ENCODE assay signal across 1 cellular context in genomic region chr6:162442675-162443074, GRCh38.
TF ChIP-seq lines count a peak whose summit lies in the region.

No MANE protein-coding gene starts in this region.

TF ChIP-seq in GM23338, 12 proteins besides CTCF, POLR2A, EP300 and RAD21 (continued from another document):
- no peak for TF ChIP-seq REST (IDR thresholded peaks at IDR 0.05; ENCODE audit: unreplicated experiment)
- no peak for TF ChIP-seq ETS1 (IDR thresholded peaks at IDR 0.05)
- TF ChIP-seq EZH2 (IDR thresholded peaks at IDR 0.05; ENCODE audit: low read depth, unreplicated experiment), result no peak
- no peak for TF ChIP-seq CREB1 (CRISPR knock-in tag; IDR thresholded peaks at IDR 0.05; ENCODE audit: low read depth)
- TF ChIP-seq ZNF331 (CRISPR knock-in tag; IDR thresholded peaks at IDR 0.05; ENCODE audit: low read depth), result no peak
- no peak for TF ChIP-seq JUNB (IDR thresholded peaks at IDR 0.05; ENCODE audit: unreplicated experiment)
- no peak for TF ChIP-seq EZH2phosphoT487 (IDR thresholded peaks at IDR 0.05; ENCODE audit: unreplicated experiment)
- TF ChIP-seq, protein P1, sequence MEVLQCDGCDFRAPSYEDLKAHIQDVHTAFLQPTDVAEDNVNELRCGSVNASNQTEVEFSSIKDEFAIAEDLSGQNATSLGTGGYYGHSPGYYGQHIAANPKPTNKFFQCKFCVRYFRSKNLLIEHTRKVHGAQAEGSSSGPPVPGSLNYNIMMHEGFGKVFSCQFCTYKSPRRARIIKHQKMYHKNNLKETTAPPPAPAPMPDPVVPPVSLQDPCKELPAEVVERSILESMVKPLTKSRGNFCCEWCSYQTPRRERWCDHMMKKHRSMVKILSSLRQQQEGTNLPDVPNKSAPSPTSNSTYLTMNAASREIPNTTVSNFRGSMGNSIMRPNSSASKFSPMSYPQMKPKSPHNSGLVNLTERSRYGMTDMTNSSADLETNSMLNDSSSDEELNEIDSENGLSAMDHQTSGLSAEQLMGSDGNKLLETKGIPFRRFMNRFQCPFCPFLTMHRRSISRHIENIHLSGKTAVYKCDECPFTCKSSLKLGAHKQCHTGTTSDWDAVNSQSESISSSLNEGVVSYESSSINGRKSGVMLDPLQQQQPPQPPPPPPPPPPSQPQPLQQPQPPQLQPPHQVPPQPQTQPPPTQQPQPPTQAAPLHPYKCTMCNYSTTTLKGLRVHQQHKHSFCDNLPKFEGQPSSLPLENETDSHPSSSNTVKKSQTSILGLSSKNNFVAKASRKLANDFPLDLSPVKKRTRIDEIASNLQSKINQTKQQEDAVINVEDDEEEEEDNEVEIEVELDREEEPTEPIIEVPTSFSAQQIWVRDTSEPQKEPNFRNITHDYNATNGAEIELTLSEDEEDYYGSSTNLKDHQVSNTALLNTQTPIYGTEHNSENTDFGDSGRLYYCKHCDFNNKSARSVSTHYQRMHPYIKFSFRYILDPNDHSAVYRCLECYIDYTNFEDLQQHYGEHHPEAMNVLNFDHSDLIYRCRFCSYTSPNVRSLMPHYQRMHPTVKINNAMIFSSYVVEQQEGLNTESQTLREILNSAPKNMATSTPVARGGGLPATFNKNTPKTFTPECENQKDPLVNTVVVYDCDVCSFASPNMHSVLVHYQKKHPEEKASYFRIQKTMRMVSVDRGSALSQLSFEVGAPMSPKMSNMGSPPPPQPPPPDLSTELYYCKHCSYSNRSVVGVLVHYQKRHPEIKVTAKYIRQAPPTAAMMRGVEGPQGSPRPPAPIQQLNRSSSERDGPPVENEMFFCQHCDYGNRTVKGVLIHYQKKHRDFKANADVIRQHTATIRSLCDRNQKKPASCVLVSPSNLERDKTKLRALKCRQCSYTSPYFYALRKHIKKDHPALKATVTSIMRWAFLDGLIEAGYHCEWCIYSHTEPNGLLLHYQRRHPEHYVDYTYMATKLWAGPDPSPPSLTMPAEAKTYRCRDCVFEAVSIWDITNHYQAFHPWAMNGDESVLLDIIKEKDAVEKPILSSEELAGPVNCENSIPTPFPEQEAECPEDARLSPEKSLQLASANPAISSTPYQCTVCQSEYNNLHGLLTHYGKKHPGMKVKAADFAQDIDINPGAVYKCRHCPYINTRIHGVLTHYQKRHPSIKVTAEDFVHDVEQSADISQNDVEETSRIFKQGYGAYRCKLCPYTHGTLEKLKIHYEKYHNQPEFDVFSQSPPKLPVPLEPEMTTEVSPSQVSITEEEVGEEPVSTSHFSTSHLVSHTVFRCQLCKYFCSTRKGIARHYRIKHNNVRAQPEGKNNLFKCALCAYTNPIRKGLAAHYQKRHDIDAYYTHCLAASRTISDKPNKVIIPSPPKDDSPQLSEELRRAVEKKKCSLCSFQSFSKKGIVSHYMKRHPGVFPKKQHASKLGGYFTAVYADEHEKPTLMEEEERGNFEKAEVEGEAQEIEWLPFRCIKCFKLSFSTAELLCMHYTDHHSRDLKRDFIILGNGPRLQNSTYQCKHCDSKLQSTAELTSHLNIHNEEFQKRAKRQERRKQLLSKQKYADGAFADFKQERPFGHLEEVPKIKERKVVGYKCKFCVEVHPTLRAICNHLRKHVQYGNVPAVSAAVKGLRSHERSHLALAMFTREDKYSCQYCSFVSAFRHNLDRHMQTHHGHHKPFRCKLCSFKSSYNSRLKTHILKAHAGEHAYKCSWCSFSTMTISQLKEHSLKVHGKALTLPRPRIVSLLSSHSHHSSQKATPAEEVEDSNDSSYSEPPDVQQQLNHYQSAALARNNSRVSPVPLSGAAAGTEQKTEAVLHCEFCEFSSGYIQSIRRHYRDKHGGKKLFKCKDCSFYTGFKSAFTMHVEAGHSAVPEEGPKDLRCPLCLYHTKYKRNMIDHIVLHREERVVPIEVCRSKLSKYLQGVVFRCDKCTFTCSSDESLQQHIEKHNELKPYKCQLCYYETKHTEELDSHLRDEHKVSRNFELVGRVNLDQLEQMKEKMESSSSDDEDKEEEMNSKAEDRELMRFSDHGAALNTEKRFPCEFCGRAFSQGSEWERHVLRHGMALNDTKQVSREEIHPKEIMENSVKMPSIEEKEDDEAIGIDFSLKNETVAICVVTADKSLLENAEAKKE (CRISPR knock-in tag; IDR thresholded peaks at IDR 0.05), result no peak
- TF ChIP-seq NANOG (IDR thresholded peaks at IDR 0.05; ENCODE audit: borderline replicate concordance), result no peak
